Comparison of ENCODE assay signal across 1 cellular context in genomic region chr19:2157452-2157851, GRCh38.
TF ChIP-seq lines count a peak whose summit lies in the region.

No MANE protein-coding gene starts in this region.

TF ChIP-seq in HEK293, 187 proteins besides CTCF, POLR2A, EP300 and RAD21 (continued from another document):
- TF ChIP-seq ZNF768 (tag by site-specific recombination; IDR thresholded peaks at IDR 0.05) (no peak), ZNF302 (tag by site-specific recombination; IDR thresholded peaks at IDR 0.05; ENCODE audit: low read depth) (no peak), ZNF660 (tag by site-specific recombination; IDR thresholded peaks at IDR 0.05) (no peak), ZNF561 (tag by site-specific recombination; IDR thresholded peaks at IDR 0.05; ENCODE audit: borderline replicate concordance) (no peak), ZNF404 (tag by site-specific recombination; IDR thresholded peaks at IDR 0.05) (no peak)
